Comparison of ENCODE assay signal across 36 cellular contexts in genomic region chr11:118382954-118383353, GRCh38. TPM values are rescaled to one million over a fixed set of nuclear protein-coding genes. Genes with fewer than 3 reads are reported as not detected.
"Had no signal": no experiment of that assay in that cellular context is flagged by ENCODE, and none has a peak within 500 bp of the region (broad histone marks: within the 10 kb centered on the region; RNA-seq: fewer than 3 reads in every experiment).

No MANE protein-coding gene starts in this region.

- H3K4me3 Mint-ChIP-seq: activated CD4-positive, alpha-beta memory T cell treated with anti-CD3 and anti-CD28 coated beads, Interleukin-2, amount 10 ng/mL, durations not matched to agents 7 days and 5 days; activated CD4-positive, alpha-beta T cell treated with anti-CD3 and anti-CD28 coated beads for 36 hours; activated CD4-positive, alpha-beta T cell treated with anti-CD3 and anti-CD28 coated beads, Interleukin-2, amount 10 ng/mL, durations not matched to agents 7 days and 5 days; activated CD8-positive, alpha-beta memory T cell treated with anti-CD3 and anti-CD28 coated beads, Interleukin-2, amount 10 ng/mL, durations not matched to agents 7 days and 5 days; activated CD8-positive, alpha-beta T cell treated with anti-CD3 and anti-CD28 coated beads, Interleukin-2, amount 10 ng/mL, durations not matched to agents 7 days and 5 days; activated naive CD4-positive, alpha-beta T cell treated with anti-CD3 and anti-CD28 coated beads, Interleukin-2, amount 10 ng/mL, durations not matched to agents 7 days and 5 days; activated naive CD4-positive, alpha-beta T cell treated with anti-CD3 and anti-CD28 coated beads, Interleukin-2, amount 50 U/mL, for 24 hours; activated naive CD8-positive, alpha-beta T cell; activated naive CD8-positive, alpha-beta T cell treated with anti-CD3 and anti-CD28 coated beads, Interleukin-2, amount 10 ng/mL, durations not matched to agents 7 days and 5 days; activated naive CD8-positive, alpha-beta T cell treated with anti-CD3 and anti-CD28 coated beads, Interleukin-2, amount 50 U/mL, for 24 hours; brain; central memory CD8-positive, alpha-beta T cell; T-cell; T-helper 17 cell; WTC11 had no signal

- H3K4me1 ChIP-seq: ascending aorta had no signal

- FAIRE-seq: bronchial epithelial cell, TTC549 had no signal

- H3K9me3 Mint-ChIP-seq: activated CD4-positive, alpha-beta memory T cell treated with anti-CD3 and anti-CD28 coated beads, Interleukin-2, amount 10 ng/mL, durations not matched to agents 7 days and 5 days; activated CD4-positive, alpha-beta T cell treated with anti-CD3 and anti-CD28 coated beads, Interleukin-2, amount 10 ng/mL, durations not matched to agents 7 days and 5 days; activated naive CD4-positive, alpha-beta T cell treated with anti-CD3 and anti-CD28 coated beads, Interleukin-2, amount 10 ng/mL, durations not matched to agents 7 days and 5 days; activated naive CD4-positive, alpha-beta T cell treated with anti-CD3 and anti-CD28 coated beads, Interleukin-2, amount 50 U/mL, for 24 hours; activated naive CD8-positive, alpha-beta T cell treated with anti-CD3 and anti-CD28 coated beads, Interleukin-2, amount 10 ng/mL, durations not matched to agents 7 days and 5 days; activated naive CD8-positive, alpha-beta T cell treated with anti-CD3 and anti-CD28 coated beads, Interleukin-2, amount 50 U/mL, for 24 hours; activated T-helper 2 cell treated with anti-CD3 and anti-CD28 coated beads, Interferon-gamma antibody, Interleukin-2, Interleukin-4, amounts not matched to agents 10 μg/mL and 5 μg/mL and 100 μg/mL, durations not matched to agents 14 hours and 24 hours and 36 hours; brain; central memory CD8-positive, alpha-beta T cell; T-cell; WTC11 had no signal

- H3K27ac Mint-ChIP-seq: activated CD4-positive, alpha-beta memory T cell treated with anti-CD3 and anti-CD28 coated beads, Interleukin-2, amount 10 ng/mL, durations not matched to agents 7 days and 5 days; activated CD4-positive, alpha-beta T cell treated with anti-CD3 and anti-CD28 coated beads for 36 hours; activated CD4-positive, alpha-beta T cell treated with anti-CD3 and anti-CD28 coated beads, Interleukin-2, amount 10 ng/mL, durations not matched to agents 7 days and 5 days; activated CD8-positive, alpha-beta memory T cell treated with anti-CD3 and anti-CD28 coated beads, Interleukin-2, amount 10 ng/mL, durations not matched to agents 7 days and 5 days; activated naive CD4-positive, alpha-beta T cell treated with anti-CD3 and anti-CD28 coated beads, Interleukin-2, amount 10 ng/mL, durations not matched to agents 7 days and 5 days; activated naive CD4-positive, alpha-beta T cell treated with anti-CD3 and anti-CD28 coated beads, Interleukin-2, amount 50 U/mL, for 24 hours; activated naive CD8-positive, alpha-beta T cell; activated naive CD8-positive, alpha-beta T cell treated with anti-CD3 and anti-CD28 coated beads, Interleukin-2, amount 10 ng/mL, durations not matched to agents 7 days and 5 days; activated naive CD8-positive, alpha-beta T cell treated with anti-CD3 and anti-CD28 coated beads, Interleukin-2, amount 50 U/mL, for 24 hours; activated T-helper 2 cell treated with anti-CD3 and anti-CD28 coated beads, Interferon-gamma antibody, Interleukin-2, Interleukin-4, amounts not matched to agents 10 μg/mL and 5 μg/mL and 100 μg/mL, durations not matched to agents 14 hours and 24 hours and 36 hours; brain; T-cell; T-helper 17 cell; WTC11 had no signal

- H3K4me1 Mint-ChIP-seq: activated CD4-positive, alpha-beta memory T cell treated with anti-CD3 and anti-CD28 coated beads, Interleukin-2, amount 10 ng/mL, durations not matched to agents 7 days and 5 days; activated CD4-positive, alpha-beta T cell treated with anti-CD3 and anti-CD28 coated beads for 36 hours; activated CD4-positive, alpha-beta T cell treated with anti-CD3 and anti-CD28 coated beads, Interleukin-2, amount 10 ng/mL, durations not matched to agents 7 days and 5 days; activated CD8-positive, alpha-beta memory T cell treated with anti-CD3 and anti-CD28 coated beads, Interleukin-2, amount 10 ng/mL, durations not matched to agents 7 days and 5 days; activated naive CD4-positive, alpha-beta T cell treated with anti-CD3 and anti-CD28 coated beads, Interleukin-2, amount 10 ng/mL, durations not matched to agents 7 days and 5 days; activated naive CD4-positive, alpha-beta T cell treated with anti-CD3 and anti-CD28 coated beads, Interleukin-2, amount 50 U/mL, for 24 hours; activated naive CD8-positive, alpha-beta T cell treated with anti-CD3 and anti-CD28 coated beads, Interleukin-2, amount 10 ng/mL, durations not matched to agents 7 days and 5 days; activated naive CD8-positive, alpha-beta T cell treated with anti-CD3 and anti-CD28 coated beads, Interleukin-2, amount 50 U/mL, for 24 hours; brain; central memory CD8-positive, alpha-beta T cell; T-cell; T-helper 17 cell; WTC11 had no signal

- H3K27me3 ChIP-seq: ascending aorta, cardiac muscle cell had no signal

- H3K4me3 ChIP-seq: ascending aorta, cardiac muscle cell had no signal

- H3K9me3 ChIP-seq: ascending aorta had no signal

- H3K27me3 Mint-ChIP-seq: activated CD4-positive, alpha-beta memory T cell treated with anti-CD3 and anti-CD28 coated beads, Interleukin-2, amount 10 ng/mL, durations not matched to agents 7 days and 5 days; activated CD4-positive, alpha-beta T cell treated with anti-CD3 and anti-CD28 coated beads for 36 hours; activated CD4-positive, alpha-beta T cell treated with anti-CD3 and anti-CD28 coated beads, Interleukin-2, amount 10 ng/mL, durations not matched to agents 7 days and 5 days; activated CD8-positive, alpha-beta memory T cell treated with anti-CD3 and anti-CD28 coated beads, Interleukin-2, amount 10 ng/mL, durations not matched to agents 7 days and 5 days; activated naive CD4-positive, alpha-beta T cell treated with anti-CD3 and anti-CD28 coated beads, Interleukin-2, amount 10 ng/mL, durations not matched to agents 7 days and 5 days; activated naive CD4-positive, alpha-beta T cell treated with anti-CD3 and anti-CD28 coated beads, Interleukin-2, amount 50 U/mL, for 24 hours; activated naive CD8-positive, alpha-beta T cell; activated naive CD8-positive, alpha-beta T cell treated with anti-CD3 and anti-CD28 coated beads, Interleukin-2, amount 10 ng/mL, durations not matched to agents 7 days and 5 days; activated naive CD8-positive, alpha-beta T cell treated with anti-CD3 and anti-CD28 coated beads, Interleukin-2, amount 50 U/mL, for 24 hours; brain; central memory CD8-positive, alpha-beta T cell; T-cell; T-helper 17 cell had no signal

- DNase-seq: activated CD4-positive, alpha-beta memory T cell treated with anti-CD3 and anti-CD28 coated beads, Interleukin-2, amount 10 ng/mL, durations not matched to agents 7 days and 5 days; activated CD4-positive, alpha-beta T cell treated with anti-CD3 and anti-CD28 coated beads for 1 hour; activated CD4-positive, alpha-beta T cell treated with anti-CD3 and anti-CD28 coated beads for 36 hours; activated CD4-positive, alpha-beta T cell treated with anti-CD3 and anti-CD28 coated beads for 48 hours; activated CD4-positive, alpha-beta T cell treated with anti-CD3 and anti-CD28 coated beads, Interleukin-2, amount 10 ng/mL, durations not matched to agents 7 days and 5 days; activated CD4-positive, alpha-beta T cell treated with anti-CD3 and anti-CD28 coated beads, Interleukin-2, amount 50 U/mL, for 48 hours; activated CD4-positive, CD25-positive, alpha-beta regulatory T cell; activated CD8-positive, alpha-beta memory T cell treated with anti-CD3 and anti-CD28 coated beads for 24 hours; activated CD8-positive, alpha-beta memory T cell treated with anti-CD3 and anti-CD28 coated beads, Interleukin-2, amount 10 ng/mL, durations not matched to agents 7 days and 5 days; activated CD8-positive, alpha-beta memory T cell treated with anti-CD3 and anti-CD28 coated beads, Interleukin-2, amount 50 U/mL, for 48 hours; activated CD8-positive, alpha-beta T cell treated with anti-CD3 and anti-CD28 coated beads, Interleukin-2, amount 10 ng/mL, durations not matched to agents 7 days and 5 days; activated effector memory CD4-positive, alpha-beta T cell treated with Interleukin-2 at 50 U/mL for 16 hours; activated gamma-delta T cell; activated naive CD4-positive, alpha-beta T cell treated with anti-CD3 and anti-CD28 coated beads, Interleukin-2, amount 10 ng/mL, durations not matched to agents 7 days and 5 days; activated naive CD4-positive, alpha-beta T cell treated with Interleukin-2 at 50 U/mL for 16 hours; activated naive CD8-positive, alpha-beta T cell treated with anti-CD3 and anti-CD28 coated beads, Interleukin-2, amount 10 ng/mL, durations not matched to agents 7 days and 5 days; activated naive CD8-positive, alpha-beta T cell treated with anti-CD3 and anti-CD28 coated beads, Interleukin-2, amount 50 U/mL, for 24 hours; activated T-cell treated with anti-CD3 and anti-CD28 coated beads, Interleukin-2, amount 50 U/mL, for 48 hours; amygdala; anterior cingulate cortex; cerebellar nuclear complex; T-cell; T-helper 17 cell had no signal

- ATAC-seq: activated CD4-positive, alpha-beta T cell treated with anti-CD3 and anti-CD28 coated beads for 36 hours; activated CD4-positive, CD25-positive, alpha-beta regulatory T cell treated with anti-CD3 and anti-CD28 coated beads, Interleukin-2, amount 50 U/mL, for 24 hours; activated CD8-positive, alpha-beta memory T cell treated with anti-CD3 and anti-CD28 coated beads, Interleukin-2, amount 10 ng/mL, durations not matched to agents 7 days and 5 days; activated CD8-positive, alpha-beta T cell treated with anti-CD3 and anti-CD28 coated beads, Interleukin-2, amount 10 ng/mL, durations not matched to agents 7 days and 5 days; activated naive CD8-positive, alpha-beta T cell treated with anti-CD3 and anti-CD28 coated beads, Interleukin-2, amount 50 U/mL, for 24 hours; T-cell; T-helper 17 cell; WTC11 had no signal

- H3K27ac ChIP-seq: ascending aorta, cardiac muscle cell, VCaP had no signal

RNA-seq across cellular contexts. Expression of gene CD3G, which starts 38.8 kb away (rescaled TPM):
- total RNA-seq: ascending aorta, bronchial epithelial cell, cardiac muscle cell, chondrocyte had no signal
- polyA plus RNA-seq: cardiac muscle cell had no signal

RNA-seq across cellular contexts. Expression of gene CD3D, which starts 40.4 kb away (rescaled TPM):
- total RNA-seq: ascending aorta, bronchial epithelial cell, cardiac muscle cell, chondrocyte had no signal
- polyA plus RNA-seq: cardiac muscle cell had no signal
